In genomic region chr1:202711949-202712635, GRCh38 we compare ENCODE assay signal across 2 cellular contexts.
TF ChIP-seq lines count a peak whose summit lies in the region.

No MANE protein-coding gene starts in this region.

TF ChIP-seq in GM23338, 12 proteins besides CTCF, POLR2A, EP300 and RAD21:
- TF ChIP-seq JUNB (IDR thresholded peaks at IDR 0.05; ENCODE audit: unreplicated experiment) (no peak), ETS1 (IDR thresholded peaks at IDR 0.05) (no peak), CREB1 (CRISPR knock-in tag; IDR thresholded peaks at IDR 0.05; ENCODE audit: low read depth) (no peak), POLR2AphosphoS5 (IDR thresholded peaks at IDR 0.05; ENCODE audit: low read depth) (no peak), EZH2 (IDR thresholded peaks at IDR 0.05; ENCODE audit: low read depth, unreplicated experiment) (no peak), EZH2phosphoT487 (IDR thresholded peaks at IDR 0.05; ENCODE audit: unreplicated experiment) (no peak), ZNF331 (CRISPR knock-in tag; IDR thresholded peaks at IDR 0.05; ENCODE audit: low read depth) (no peak), REST (IDR thresholded peaks at IDR 0.05; ENCODE audit: unreplicated experiment) (no peak), ZNF462 (CRISPR knock-in tag; IDR thresholded peaks at IDR 0.05) (no peak)

TF ChIP-seq in H1, 55 proteins besides CTCF, POLR2A, EP300 and RAD21:
- TF ChIP-seq SP4 (IDR thresholded peaks at IDR 0.05; ENCODE audit: low read length) (no peak), SP1 (IDR thresholded peaks at IDR 0.05; ENCODE audit: low read depth, low read length) (peak; percentile 48; the same call in 1 of the 2 replicates), TEAD4 (IDR thresholded peaks at IDR 0.05; ENCODE audit: low read depth, low read length) (no peak), BRCA1 (IDR thresholded peaks at IDR 0.05; ENCODE audit: low read depth, low read length) (no peak), RNF2 (IDR thresholded peaks at IDR 0.05; ENCODE audit: borderline replicate concordance, low read depth, low read length, missing control alignments, poor library complexity, severe bottlenecking) (no peak), POU5F1 (IDR thresholded peaks at IDR 0.05; ENCODE audit: low read depth, low read length) (no peak), ASH2L (IDR thresholded peaks at IDR 0.05; ENCODE audit: low read length) (peak; percentile 26), E2F6 (IDR thresholded peaks at IDR 0.05) (no peak), RBBP5 (IDR thresholded peaks at IDR 0.05; ENCODE audit: borderline replicate concordance, low read depth, low read length) (no peak), TAF1 (IDR thresholded peaks at IDR 0.05; ENCODE audit: low read depth, low read length) (peak; percentile 36; the same call in 1 of the 2 replicates), BCL11A (IDR thresholded peaks at IDR 0.05; ENCODE audit: low read depth in 2 of 2, low read length in 2 of 2) (no peak), RXRA (IDR thresholded peaks at IDR 0.05; ENCODE audit: insufficient read depth, low read depth, low read length) (no peak), SIRT6 (IDR thresholded peaks at IDR 0.05; ENCODE audit: low read length) (no peak)
